Comparison of ENCODE assay signal across 9 cellular contexts in the genomic region with DNA sequence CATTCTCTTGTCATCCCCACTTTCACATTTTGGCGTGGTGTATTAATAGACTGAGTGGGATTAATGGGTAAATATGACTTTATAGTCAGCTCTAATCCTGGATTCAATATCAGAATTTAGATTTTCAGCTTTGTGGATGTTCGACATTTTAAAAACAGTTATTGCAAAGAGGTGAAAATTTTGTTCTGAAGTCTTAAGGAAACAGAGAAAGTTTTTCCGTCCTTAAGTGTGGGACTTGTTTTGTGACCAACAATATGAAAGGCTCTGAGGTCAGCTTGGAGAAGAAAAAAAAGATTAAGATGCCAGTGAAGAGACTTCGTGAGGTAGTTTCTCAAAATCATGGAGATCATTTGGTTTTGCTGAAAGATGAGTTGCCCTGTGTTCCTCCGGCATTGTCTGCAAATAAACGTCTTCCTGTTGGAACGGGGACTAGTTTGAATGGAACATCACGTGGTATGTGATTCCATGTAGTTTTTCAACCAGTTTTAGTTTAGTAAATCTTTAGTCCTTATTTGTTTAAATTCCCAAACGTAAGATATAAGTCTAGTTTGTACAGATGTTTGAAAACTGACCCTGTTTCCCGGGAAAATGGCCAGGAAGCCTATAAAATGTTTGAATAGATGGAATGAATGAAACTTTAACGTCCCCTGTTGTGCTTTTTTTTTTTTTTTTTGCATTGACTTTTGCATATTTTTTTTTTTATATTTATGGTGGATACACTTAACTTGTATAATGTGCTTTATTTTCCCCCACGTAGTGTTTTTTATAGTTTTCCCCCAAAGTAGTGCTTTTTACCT. TPM values are rescaled to one million over a fixed set of nuclear protein-coding genes. Genes with fewer than 3 reads are reported as not detected.
DNase-seq lines count a peak whose midpoint lies in the region; ATAC-seq, FAIRE-seq and TF ChIP-seq lines count a peak whose summit lies in the region.
"Had no signal": no experiment of that assay in that cellular context is flagged by ENCODE, and none has a peak within 500 bp of the region (broad histone marks: within the 10 kb centered on the region; RNA-seq: fewer than 3 reads in every experiment).

No MANE protein-coding gene starts in this region.

- TF ChIP-seq CTCF in retinal pigment epithelial cell (conservative IDR thresholded peaks at IDR 0.05; ENCODE audit: low read depth, low read length) = no peak

- H3K9ac ChIP-seq in BLaER1 = peak overlapping the region; percentile 98

- no peak for DNase-seq in H54 (ENCODE audit: insufficient read length, low spot score)
- DNase-seq in NCI-H460 (ENCODE audit: extremely low read depth, low read depth) = peak; percentile 43
- DNase-seq in amniotic epithelial cell (ENCODE audit: low read depth) = peak; percentile 55
- DNase-seq in hepatic stellate cell (ENCODE audit: low spot score) = peak; percentile 25
- peak; percentile 11 for DNase-seq in retinal pigment epithelial cell (ENCODE audit: low read depth)

- H3K4me3 ChIP-seq in BLaER1 = peak overlapping the region; percentile 89
- peak overlapping the region; percentile 74 for H3K4me3 ChIP-seq in retinal pigment epithelial cell (ENCODE audit: low read length)

- ATAC-seq in GM19395 (IDR thresholded peaks at IDR 0.05; ENCODE audit: unreplicated experiment) (no peak), HG02759 (IDR thresholded peaks at IDR 0.05; ENCODE audit: unreplicated experiment) (no peak)

- no peaks in the 10 kb centered on the region for H3K9me3 ChIP-seq in BLaER1

- H3K4me2 ChIP-seq in BLaER1 = peak overlapping the region; percentile 88

- H4K20me1 ChIP-seq in BLaER1 = peaks cover 6% of the 10 kb centered on the region; the same call in 1 of the 2 replicates

- H3K4me1 ChIP-seq in BLaER1 = peaks cover 37% of the 10 kb centered on the region

- TF ChIP-seq POLR2A in H54 (IDR thresholded peaks at IDR 0.05; ENCODE audit: low read depth, low read length) = no peak

- H3K27me3 ChIP-seq in BLaER1 = no peaks in the 10 kb centered on the region

- peaks cover 41% of the 10 kb centered on the region for H3K36me3 ChIP-seq in BLaER1

- peak overlapping the region; percentile 99 for H3K27ac ChIP-seq in BLaER1

- peak; percentile 64 for FAIRE-seq in H54 (lab: Jason Lieb, UNC)

RNA-seq across cellular contexts. Expression of a gene that starts 0.7 kb away (rescaled TPM):
- 23.6 and 27.2 TPM in 2 replicates for total RNA-seq in NCI-H460 (2014; rRNA removed; shearing (Covaris generic))
- 18.0 and 19.6 TPM in 2 replicates for polyA plus RNA-seq in NCI-H460 (2014; cell fraction: nucleus; rRNA removed)

RNA-seq across cellular contexts. Expression of a gene that starts 0.9 kb away (rescaled TPM):
- total RNA-seq in NCI-H460 (2014; rRNA removed; shearing (Covaris generic)) = 118 and 128 TPM in 2 replicates
- 19.6 and 20.0 TPM in 2 replicates for polyA plus RNA-seq in NCI-H460 (2014; cell fraction: nucleus; rRNA removed)

RNA-seq across cellular contexts. Expression of a gene that starts 32.5 kb away (rescaled TPM):
- not detected in 2 replicates for total RNA-seq in NCI-H460 (2014; rRNA removed; shearing (Covaris generic))
- not detected in 2 replicates for polyA plus RNA-seq in NCI-H460 (2014; cell fraction: nucleus; rRNA removed)
- total RNA-seq: T-helper 1 cell treated with Interleukin-12 subunit alpha and Interleukin-12 subunit beta and Interleukin-4 antibody, amounts not matched to agents 30 ng/mL and 1 ng/mL, for 36 hours had no signal
